ENCODE assay signal across 10 cellular contexts in the genomic region with DNA sequence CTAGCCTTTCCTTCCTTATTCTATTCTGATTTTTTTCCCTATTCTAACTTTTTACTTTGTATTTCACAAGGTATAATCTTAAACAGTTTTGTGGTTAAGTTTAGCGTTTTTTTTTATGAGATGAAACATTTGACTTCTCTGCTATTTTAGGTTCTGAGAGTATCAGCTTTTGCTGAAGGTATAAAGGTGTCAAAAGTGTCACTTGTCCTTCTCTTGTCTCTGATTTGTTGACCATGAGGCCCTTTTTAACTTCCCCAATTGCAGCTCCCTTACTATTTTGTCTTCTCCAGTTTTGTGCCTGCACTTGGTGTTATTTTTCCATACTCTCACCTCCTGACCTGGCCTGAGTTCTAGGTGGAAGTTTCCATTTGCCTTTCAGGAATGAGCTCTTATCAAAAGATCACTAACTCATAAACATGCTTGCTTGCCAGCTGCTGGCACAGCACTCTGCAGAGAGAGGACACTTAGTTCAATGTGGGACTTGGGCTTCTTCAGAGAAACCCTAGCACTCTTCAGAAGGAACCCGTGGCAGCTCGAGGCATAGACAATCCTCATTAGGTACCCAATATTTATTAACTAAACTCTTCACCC.
A peak's percentile ranks its signal among the peaks of the same experiment; 100 is the strongest.
DNase-seq lines count a peak whose midpoint lies in the region; ATAC-seq, FAIRE-seq and TF ChIP-seq lines count a peak whose summit lies in the region.
"Had no signal": no experiment of that assay in that cellular context is flagged by ENCODE, and none has a peak within 500 bp of the region (broad histone marks: within the 10 kb centered on the region; RNA-seq: fewer than 3 reads in every experiment).

No MANE protein-coding gene starts in this region.

- FAIRE-seq in GM19239 (lab: Jason Lieb, UNC): no peak

- H3K4me3 ChIP-seq in coronary artery: peak overlapping the region; percentile 41
- no peak overlapping the region for H3K4me3 ChIP-seq in lung
- no peak overlapping the region for H3K4me3 ChIP-seq in upper lobe of right lung

- H3K9me3 ChIP-seq in lung (ENCODE audit: control insufficient read depth in 2 of 2, insufficient read depth in 1 of 2, low read length in 1 of 2) (no peaks in the 10 kb centered on the region), upper lobe of right lung (no peaks in the 10 kb centered on the region)

- DNase-seq in NCI-H2196 (lab: John Stamatoyannopoulos, UW; ENCODE audit: unreplicated experiment) (peak; percentile 23), NCI-H2196 treated with DMSO at 0.1 percent for 48 hours (lab: John Stamatoyannopoulos, UW; ENCODE audit: unreplicated experiment) (no peak), coronary artery (ENCODE audit: low spot score) (no peak), lung (ENCODE audit: low spot score) (peak; percentile 40), upper lobe of right lung (no peak), GM19239 (ENCODE audit: insufficient read length, low spot score) (no peak), SHP77 treated with DMSO at 0.1 percent for 48 hours (lab: John Stamatoyannopoulos, UW) (no peak)
- DNase-seq in stimulated activated CD4-positive, alpha-beta T cell treated with anti-CD3 and anti-CD28 coated beads, Interleukin-4, amount 100 ng/mL, for 1 hour: no peak
- DNase-seq: DMS153; stimulated activated naive CD8-positive, alpha-beta T cell treated with anti-CD3 and anti-CD28 coated beads, Interleukin-15, Interleukin-2, amounts not matched to agents 100 U/mL and 50 U/mL, for 24 hours had no signal

- H3K27me3 ChIP-seq in lung (ENCODE audit: control insufficient read depth, insufficient read depth) (no peaks in the 10 kb centered on the region), upper lobe of right lung (no peaks in the 10 kb centered on the region)

- ATAC-seq in lung (ENCODE audit: insufficient read depth, low FRiP score) (no peak), upper lobe of right lung (peak; percentile 67)
- ATAC-seq: stimulated activated naive CD8-positive, alpha-beta T cell treated with anti-CD3 and anti-CD28 coated beads, Interleukin-15, Interleukin-2, amounts not matched to agents 100 U/mL and 50 U/mL, for 24 hours had no signal

- intact Hi-C loops in upper lobe of right lung (cut with DNase I): no loop called here

- H3K36me3 ChIP-seq in lung (ENCODE audit: control insufficient read depth in 2 of 2, insufficient read depth in 2 of 2, low read length in 2 of 2): no peaks in the 10 kb centered on the region
- no peaks in the 10 kb centered on the region for H3K36me3 ChIP-seq in upper lobe of right lung

- TF ChIP-seq CTCF in coronary artery (IDR thresholded peaks at IDR 0.05) (no peak), lung (IDR thresholded peaks at IDR 0.05; ENCODE audit: control extremely low read depth, extremely low read depth) (no peak), upper lobe of right lung (IDR thresholded peaks at IDR 0.05) (no peak)

- H3K4me1 ChIP-seq in lung (ENCODE audit: control insufficient read depth in 2 of 2, insufficient read depth in 2 of 2, low read length in 2 of 2) (peaks cover 14 to 18% of the 10 kb centered on the region in 2 donors), upper lobe of right lung (peaks cover 40% of the 10 kb centered on the region)

- H3K27ac ChIP-seq in coronary artery: peak overlapping the region; percentile 18 to 83
- H3K27ac ChIP-seq in lung (ENCODE audit: low read depth in 1 of 2, low read length in 1 of 2): peak overlapping the region; percentile 23 to 38
- H3K27ac ChIP-seq in upper lobe of right lung: no peak overlapping the region

- 43 to 45% methylated on average over 3 of the region's 3 CpGs for WGBS in lung, 2 donors

Comparison
In these comparisons a context has a peak if more than half of its experiments do, and no peak if none do; other contexts are left out.
1. DNase-seq: peak in NCI-H2196 (single experiment) and lung (single experiment); none in NCI-H2196 treated with DMSO at 0.1 percent for 48 hours (single experiment), coronary artery (single experiment), upper lobe of right lung (single experiment), GM19239 (single experiment), stimulated activated CD4-positive, alpha-beta T cell treated with anti-CD3 and anti-CD28 coated beads, Interleukin-4, amount 100 ng/mL, for 1 hour (single experiment) and SHP77 treated with DMSO at 0.1 percent for 48 hours (single experiment).